ENCODE assay signal across 1 cellular context in the genomic region with DNA sequence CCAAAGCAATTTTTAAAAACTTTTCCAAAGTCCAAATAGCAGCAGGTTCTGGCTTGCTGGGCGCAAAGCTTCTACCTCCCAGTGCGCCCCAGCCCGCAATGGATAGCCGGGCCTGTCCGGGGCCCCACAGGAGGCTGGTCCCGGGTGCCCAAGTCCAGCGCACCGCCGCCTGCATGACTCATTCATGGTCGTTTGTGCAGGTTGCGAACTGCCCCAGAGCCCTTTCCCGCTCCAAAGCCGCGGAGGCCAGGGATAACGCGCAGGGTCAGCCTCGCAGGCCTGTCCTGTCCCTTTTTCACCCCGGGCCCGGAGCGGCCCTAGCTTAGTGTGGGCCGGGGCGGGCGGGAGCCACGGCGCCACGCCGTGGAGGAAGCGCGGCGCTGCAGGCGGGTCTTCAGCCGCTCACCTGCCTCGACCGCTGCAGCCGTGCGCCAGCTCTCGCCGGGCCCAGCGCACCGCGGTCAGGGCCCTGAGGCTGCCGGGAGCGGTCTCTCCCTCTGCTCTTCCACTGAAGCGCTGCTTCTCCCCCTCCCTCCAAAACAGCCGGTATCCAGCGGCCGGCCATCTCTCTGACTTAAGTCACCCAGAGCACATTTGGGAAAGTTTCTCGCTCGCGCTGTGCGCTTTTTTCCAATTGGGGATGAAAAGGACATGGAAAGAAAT.
TF ChIP-seq lines count a peak whose summit lies in the region.

No MANE protein-coding gene starts in this region.

TF ChIP-seq in HepG2, 621 proteins besides CTCF, POLR2A, EP300 and RAD21 (continued from another document and continues in another):
- TF ChIP-seq, protein P1, sequence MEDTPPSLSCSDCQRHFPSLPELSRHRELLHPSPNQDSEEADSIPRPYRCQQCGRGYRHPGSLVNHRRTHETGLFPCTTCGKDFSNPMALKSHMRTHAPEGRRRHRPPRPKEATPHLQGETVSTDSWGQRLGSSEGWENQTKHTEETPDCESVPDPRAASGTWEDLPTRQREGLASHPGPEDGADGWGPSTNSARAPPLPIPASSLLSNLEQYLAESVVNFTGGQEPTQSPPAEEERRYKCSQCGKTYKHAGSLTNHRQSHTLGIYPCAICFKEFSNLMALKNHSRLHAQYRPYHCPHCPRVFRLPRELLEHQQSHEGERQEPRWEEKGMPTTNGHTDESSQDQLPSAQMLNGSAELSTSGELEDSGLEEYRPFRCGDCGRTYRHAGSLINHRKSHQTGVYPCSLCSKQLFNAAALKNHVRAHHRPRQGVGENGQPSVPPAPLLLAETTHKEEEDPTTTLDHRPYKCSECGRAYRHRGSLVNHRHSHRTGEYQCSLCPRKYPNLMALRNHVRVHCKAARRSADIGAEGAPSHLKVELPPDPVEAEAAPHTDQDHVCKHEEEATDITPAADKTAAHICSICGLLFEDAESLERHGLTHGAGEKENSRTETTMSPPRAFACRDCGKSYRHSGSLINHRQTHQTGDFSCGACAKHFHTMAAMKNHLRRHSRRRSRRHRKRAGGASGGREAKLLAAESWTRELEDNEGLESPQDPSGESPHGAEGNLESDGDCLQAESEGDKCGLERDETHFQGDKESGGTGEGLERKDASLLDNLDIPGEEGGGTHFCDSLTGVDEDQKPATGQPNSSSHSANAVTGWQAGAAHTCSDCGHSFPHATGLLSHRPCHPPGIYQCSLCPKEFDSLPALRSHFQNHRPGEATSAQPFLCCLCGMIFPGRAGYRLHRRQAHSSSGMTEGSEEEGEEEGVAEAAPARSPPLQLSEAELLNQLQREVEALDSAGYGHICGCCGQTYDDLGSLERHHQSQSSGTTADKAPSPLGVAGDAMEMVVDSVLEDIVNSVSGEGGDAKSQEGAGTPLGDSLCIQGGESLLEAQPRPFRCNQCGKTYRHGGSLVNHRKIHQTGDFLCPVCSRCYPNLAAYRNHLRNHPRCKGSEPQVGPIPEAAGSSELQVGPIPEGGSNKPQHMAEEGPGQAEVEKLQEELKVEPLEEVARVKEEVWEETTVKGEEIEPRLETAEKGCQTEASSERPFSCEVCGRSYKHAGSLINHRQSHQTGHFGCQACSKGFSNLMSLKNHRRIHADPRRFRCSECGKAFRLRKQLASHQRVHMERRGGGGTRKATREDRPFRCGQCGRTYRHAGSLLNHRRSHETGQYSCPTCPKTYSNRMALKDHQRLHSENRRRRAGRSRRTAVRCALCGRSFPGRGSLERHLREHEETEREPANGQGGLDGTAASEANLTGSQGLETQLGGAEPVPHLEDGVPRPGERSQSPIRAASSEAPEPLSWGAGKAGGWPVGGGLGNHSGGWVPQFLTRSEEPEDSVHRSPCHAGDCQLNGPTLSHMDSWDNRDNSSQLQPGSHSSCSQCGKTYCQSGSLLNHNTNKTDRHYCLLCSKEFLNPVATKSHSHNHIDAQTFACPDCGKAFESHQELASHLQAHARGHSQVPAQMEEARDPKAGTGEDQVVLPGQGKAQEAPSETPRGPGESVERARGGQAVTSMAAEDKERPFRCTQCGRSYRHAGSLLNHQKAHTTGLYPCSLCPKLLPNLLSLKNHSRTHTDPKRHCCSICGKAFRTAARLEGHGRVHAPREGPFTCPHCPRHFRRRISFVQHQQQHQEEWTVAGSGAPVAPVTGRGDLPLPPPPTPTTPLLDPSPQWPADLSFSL (CRISPR knock-in tag; IDR thresholded peaks at IDR 0.05) = no peak
- TF ChIP-seq MTA3 (CRISPR knock-in tag; IDR thresholded peaks at IDR 0.05) = no peak
- TF ChIP-seq TARDBP (CRISPR knock-in tag; IDR thresholded peaks at IDR 0.05) = 0 out of 2 replicates have a peak, but pooled peaks have one; percentile 20
- 0 out of 2 replicates have a peak, but pooled peaks have one; percentile 52 for TF ChIP-seq FOXC1 (CRISPR knock-in tag; IDR thresholded peaks at IDR 0.05; ENCODE audit: borderline replicate concordance)
- no peak for TF ChIP-seq ZFYVE20 (CRISPR knock-in tag; IDR thresholded peaks at IDR 0.05; ENCODE audit: borderline replicate concordance, low read depth)
- TF ChIP-seq, protein P2, sequence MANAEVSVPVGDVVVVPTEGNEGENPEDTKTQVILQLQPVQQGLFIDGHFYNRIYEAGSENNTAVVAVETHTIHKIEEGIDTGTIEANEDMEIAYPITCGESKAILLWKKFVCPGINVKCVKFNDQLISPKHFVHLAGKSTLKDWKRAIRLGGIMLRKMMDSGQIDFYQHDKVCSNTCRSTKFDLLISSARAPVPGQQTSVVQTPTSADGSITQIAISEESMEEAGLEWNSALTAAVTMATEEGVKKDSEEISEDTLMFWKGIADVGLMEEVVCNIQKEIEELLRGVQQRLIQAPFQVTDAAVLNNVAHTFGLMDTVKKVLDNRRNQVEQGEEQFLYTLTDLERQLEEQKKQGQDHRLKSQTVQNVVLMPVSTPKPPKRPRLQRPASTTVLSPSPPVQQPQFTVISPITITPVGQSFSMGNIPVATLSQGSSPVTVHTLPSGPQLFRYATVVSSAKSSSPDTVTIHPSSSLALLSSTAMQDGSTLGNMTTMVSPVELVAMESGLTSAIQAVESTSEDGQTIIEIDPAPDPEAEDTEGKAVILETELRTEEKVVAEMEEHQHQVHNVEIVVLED (CRISPR knock-in tag; IDR thresholded peaks at IDR 0.05; ENCODE audit: borderline replicate concordance) = 0 out of 2 replicates have a peak, but pooled peaks have one; percentile 21
- TF ChIP-seq GZF1 (CRISPR knock-in tag; IDR thresholded peaks at IDR 0.05) = no peak
- TF ChIP-seq HMG20B (CRISPR knock-in tag; conservative IDR thresholded peaks at IDR 0.05) = no peak
- TF ChIP-seq KLF6 (CRISPR knock-in tag; IDR thresholded peaks at IDR 0.05) = no peak
- TF ChIP-seq, protein P3, sequence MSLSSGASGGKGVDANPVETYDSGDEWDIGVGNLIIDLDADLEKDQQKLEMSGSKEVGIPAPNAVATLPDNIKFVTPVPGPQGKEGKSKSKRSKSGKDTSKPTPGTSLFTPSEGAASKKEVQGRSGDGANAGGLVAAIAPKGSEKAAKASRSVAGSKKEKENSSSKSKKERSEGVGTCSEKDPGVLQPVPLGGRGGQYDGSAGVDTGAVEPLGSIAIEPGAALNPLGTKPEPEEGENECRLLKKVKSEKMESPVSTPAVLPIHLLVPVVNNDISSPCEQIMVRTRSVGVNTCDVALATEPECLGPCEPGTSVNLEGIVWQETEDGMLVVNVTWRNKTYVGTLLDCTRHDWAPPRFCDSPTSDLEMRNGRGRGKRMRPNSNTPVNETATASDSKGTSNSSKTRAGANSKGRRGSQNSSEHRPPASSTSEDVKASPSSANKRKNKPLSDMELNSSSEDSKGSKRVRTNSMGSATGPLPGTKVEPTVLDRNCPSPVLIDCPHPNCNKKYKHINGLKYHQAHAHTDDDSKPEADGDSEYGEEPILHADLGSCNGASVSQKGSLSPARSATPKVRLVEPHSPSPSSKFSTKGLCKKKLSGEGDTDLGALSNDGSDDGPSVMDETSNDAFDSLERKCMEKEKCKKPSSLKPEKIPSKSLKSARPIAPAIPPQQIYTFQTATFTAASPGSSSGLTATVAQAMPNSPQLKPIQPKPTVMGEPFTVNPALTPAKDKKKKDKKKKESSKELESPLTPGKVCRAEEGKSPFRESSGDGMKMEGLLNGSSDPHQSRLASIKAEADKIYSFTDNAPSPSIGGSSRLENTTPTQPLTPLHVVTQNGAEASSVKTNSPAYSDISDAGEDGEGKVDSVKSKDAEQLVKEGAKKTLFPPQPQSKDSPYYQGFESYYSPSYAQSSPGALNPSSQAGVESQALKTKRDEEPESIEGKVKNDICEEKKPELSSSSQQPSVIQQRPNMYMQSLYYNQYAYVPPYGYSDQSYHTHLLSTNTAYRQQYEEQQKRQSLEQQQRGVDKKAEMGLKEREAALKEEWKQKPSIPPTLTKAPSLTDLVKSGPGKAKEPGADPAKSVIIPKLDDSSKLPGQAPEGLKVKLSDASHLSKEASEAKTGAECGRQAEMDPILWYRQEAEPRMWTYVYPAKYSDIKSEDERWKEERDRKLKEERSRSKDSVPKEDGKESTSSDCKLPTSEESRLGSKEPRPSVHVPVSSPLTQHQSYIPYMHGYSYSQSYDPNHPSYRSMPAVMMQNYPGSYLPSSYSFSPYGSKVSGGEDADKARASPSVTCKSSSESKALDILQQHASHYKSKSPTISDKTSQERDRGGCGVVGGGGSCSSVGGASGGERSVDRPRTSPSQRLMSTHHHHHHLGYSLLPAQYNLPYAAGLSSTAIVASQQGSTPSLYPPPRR (CRISPR knock-in tag; IDR thresholded peaks at IDR 0.05; ENCODE audit: borderline replicate concordance) = no peak
- peak; percentile 78; the same call in 1 of the 2 replicates for TF ChIP-seq CCDC6 (CRISPR knock-in tag; IDR thresholded peaks at IDR 0.05)
- TF ChIP-seq ZNF256 (CRISPR knock-in tag; conservative IDR thresholded peaks at IDR 0.05) = no peak
- TF ChIP-seq JARID2 (CRISPR knock-in tag; IDR thresholded peaks at IDR 0.05; ENCODE audit: insufficient replicate concordance) = no peak
- no peak for TF ChIP-seq PCBP2 (optimal IDR thresholded peaks at IDR 0.05; ENCODE audit: low read depth, low read length, poor library complexity, severe bottlenecking)
- no peak for TF ChIP-seq RARA (CRISPR knock-in tag; IDR thresholded peaks at IDR 0.05)
- TF ChIP-seq CBFB (CRISPR knock-in tag; IDR thresholded peaks at IDR 0.05) = no peak
- TF ChIP-seq, protein P4, sequence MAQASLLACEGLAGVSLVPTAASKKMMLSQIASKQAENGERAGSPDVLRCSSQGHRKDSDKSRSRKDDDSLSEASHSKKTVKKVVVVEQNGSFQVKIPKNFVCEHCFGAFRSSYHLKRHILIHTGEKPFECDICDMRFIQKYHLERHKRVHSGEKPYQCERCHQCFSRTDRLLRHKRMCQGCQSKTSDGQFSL (CRISPR knock-in tag; IDR thresholded peaks at IDR 0.05) = no peak
- no peak for TF ChIP-seq IKZF4 (CRISPR knock-in tag; IDR thresholded peaks at IDR 0.05; ENCODE audit: borderline replicate concordance, low read depth, not compliant biosample characterization)
- TF ChIP-seq MED13 (CRISPR knock-in tag; IDR thresholded peaks at IDR 0.05) = no peak
- TF ChIP-seq ZBTB20 (CRISPR knock-in tag; IDR thresholded peaks at IDR 0.05; ENCODE audit: borderline replicate concordance, low read depth) = no peak
- no peak for TF ChIP-seq ZNF891 (CRISPR knock-in tag; IDR thresholded peaks at IDR 0.05)
- no peak for TF ChIP-seq U2AF1 (optimal IDR thresholded peaks at IDR 0.05; ENCODE audit: low read depth, low read length)
- no peak for TF ChIP-seq ARID2 (CRISPR knock-in tag; IDR thresholded peaks at IDR 0.05; ENCODE audit: borderline replicate concordance)
- TF ChIP-seq ZNF615 (CRISPR knock-in tag; IDR thresholded peaks at IDR 0.05; ENCODE audit: borderline replicate concordance) = no peak
- TF ChIP-seq, protein P5, sequence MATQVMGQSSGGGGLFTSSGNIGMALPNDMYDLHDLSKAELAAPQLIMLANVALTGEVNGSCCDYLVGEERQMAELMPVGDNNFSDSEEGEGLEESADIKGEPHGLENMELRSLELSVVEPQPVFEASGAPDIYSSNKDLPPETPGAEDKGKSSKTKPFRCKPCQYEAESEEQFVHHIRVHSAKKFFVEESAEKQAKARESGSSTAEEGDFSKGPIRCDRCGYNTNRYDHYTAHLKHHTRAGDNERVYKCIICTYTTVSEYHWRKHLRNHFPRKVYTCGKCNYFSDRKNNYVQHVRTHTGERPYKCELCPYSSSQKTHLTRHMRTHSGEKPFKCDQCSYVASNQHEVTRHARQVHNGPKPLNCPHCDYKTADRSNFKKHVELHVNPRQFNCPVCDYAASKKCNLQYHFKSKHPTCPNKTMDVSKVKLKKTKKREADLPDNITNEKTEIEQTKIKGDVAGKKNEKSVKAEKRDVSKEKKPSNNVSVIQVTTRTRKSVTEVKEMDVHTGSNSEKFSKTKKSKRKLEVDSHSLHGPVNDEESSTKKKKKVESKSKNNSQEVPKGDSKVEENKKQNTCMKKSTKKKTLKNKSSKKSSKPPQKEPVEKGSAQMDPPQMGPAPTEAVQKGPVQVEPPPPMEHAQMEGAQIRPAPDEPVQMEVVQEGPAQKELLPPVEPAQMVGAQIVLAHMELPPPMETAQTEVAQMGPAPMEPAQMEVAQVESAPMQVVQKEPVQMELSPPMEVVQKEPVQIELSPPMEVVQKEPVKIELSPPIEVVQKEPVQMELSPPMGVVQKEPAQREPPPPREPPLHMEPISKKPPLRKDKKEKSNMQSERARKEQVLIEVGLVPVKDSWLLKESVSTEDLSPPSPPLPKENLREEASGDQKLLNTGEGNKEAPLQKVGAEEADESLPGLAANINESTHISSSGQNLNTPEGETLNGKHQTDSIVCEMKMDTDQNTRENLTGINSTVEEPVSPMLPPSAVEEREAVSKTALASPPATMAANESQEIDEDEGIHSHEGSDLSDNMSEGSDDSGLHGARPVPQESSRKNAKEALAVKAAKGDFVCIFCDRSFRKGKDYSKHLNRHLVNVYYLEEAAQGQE (IDR thresholded peaks at IDR 0.05; ENCODE audit: borderline replicate concordance in 1 of 2, low read depth in 1 of 2, low read length in 2 of 2) = no peak
- TF ChIP-seq SP140L (CRISPR knock-in tag; IDR thresholded peaks at IDR 0.05; ENCODE audit: borderline replicate concordance) = no peak
- TF ChIP-seq, protein P6, sequence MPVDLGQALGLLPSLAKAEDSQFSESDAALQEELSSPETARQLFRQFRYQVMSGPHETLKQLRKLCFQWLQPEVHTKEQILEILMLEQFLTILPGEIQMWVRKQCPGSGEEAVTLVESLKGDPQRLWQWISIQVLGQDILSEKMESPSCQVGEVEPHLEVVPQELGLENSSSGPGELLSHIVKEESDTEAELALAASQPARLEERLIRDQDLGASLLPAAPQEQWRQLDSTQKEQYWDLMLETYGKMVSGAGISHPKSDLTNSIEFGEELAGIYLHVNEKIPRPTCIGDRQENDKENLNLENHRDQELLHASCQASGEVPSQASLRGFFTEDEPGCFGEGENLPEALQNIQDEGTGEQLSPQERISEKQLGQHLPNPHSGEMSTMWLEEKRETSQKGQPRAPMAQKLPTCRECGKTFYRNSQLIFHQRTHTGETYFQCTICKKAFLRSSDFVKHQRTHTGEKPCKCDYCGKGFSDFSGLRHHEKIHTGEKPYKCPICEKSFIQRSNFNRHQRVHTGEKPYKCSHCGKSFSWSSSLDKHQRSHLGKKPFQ (CRISPR knock-in tag; IDR thresholded peaks at IDR 0.05; ENCODE audit: insufficient replicate concordance) = no peak
- TF ChIP-seq, protein P7, sequence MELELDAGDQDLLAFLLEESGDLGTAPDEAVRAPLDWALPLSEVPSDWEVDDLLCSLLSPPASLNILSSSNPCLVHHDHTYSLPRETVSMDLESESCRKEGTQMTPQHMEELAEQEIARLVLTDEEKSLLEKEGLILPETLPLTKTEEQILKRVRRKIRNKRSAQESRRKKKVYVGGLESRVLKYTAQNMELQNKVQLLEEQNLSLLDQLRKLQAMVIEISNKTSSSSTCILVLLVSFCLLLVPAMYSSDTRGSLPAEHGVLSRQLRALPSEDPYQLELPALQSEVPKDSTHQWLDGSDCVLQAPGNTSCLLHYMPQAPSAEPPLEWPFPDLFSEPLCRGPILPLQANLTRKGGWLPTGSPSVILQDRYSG (CRISPR knock-in tag; IDR thresholded peaks at IDR 0.05) = no peak
- TF ChIP-seq ZNF124 (CRISPR knock-in tag; IDR thresholded peaks at IDR 0.05) = no peak
- no peak for TF ChIP-seq ZNF766 (CRISPR knock-in tag; IDR thresholded peaks at IDR 0.05; ENCODE audit: borderline replicate concordance)
- no peak for TF ChIP-seq ZBTB1 (CRISPR knock-in tag; IDR thresholded peaks at IDR 0.05; ENCODE audit: borderline replicate concordance)
- TF ChIP-seq, protein P8, sequence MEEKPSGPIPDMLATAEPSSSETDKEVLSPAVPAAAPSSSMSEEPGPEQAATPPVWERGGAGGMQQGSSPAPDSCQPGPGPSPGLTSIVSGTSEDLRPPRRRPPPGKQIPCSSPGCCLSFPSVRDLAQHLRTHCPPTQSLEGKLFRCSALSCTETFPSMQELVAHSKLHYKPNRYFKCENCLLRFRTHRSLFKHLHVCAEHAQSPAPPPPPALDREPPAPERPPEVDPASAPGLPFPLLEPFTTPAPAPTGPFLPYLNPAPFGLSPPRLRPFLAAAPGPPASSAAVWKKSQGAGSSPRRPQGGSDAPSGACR (CRISPR knock-in tag; IDR thresholded peaks at IDR 0.05) = no peak
- TF ChIP-seq ZNF816 (CRISPR knock-in tag; IDR thresholded peaks at IDR 0.05; ENCODE audit: borderline replicate concordance) = no peak
- TF ChIP-seq TAF1 (CRISPR knock-in tag; IDR thresholded peaks at IDR 0.05) = no peak
- TF ChIP-seq NFE2L2 (IDR thresholded peaks at IDR 0.05; ENCODE audit: low read length) = no peak
